8 cellular contexts compared by ENCODE assay signal in the genomic region with DNA sequence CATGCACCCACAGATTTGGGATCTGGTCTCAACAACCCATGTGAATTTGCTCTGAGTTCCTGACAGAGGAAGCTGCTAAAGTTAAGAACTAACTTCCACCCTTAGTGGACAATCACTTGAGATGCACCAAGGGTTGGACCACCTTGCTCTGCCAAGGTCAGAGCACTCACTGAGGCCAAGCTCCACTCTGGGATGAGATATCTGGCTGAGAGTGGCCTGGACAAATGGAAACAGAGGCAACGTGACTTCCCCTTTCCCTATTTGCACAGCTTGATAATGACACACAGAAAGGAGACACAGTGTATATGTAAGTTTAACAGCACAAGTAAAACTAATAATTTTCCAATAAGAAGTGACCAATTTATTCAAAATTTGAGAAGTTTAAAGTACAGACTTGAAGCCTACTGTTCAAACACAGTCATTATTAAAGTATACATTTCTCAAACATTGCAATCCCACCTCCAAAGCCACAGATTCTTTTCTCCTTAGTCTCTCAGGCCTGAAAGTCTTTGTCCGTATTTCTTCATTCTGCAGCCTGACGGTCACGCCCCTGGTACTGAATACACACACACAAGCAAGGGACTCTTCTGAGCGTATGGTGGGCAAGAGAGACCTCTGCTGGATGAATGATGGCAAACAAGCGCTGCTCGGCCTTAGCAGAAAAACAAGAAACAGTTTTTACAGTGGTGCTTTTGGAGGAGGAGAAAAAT. TPM values are rescaled to one million over a fixed set of nuclear protein-coding genes. Genes with fewer than 3 reads are reported as not detected.
A peak's percentile ranks its signal among the peaks of the same experiment; 100 is the strongest.
DNase-seq lines count a peak whose midpoint lies in the region; ATAC-seq and TF ChIP-seq lines count a peak whose summit lies in the region.

No MANE protein-coding gene starts in this region.

- intact Hi-C loops in activated T-helper 1 cell treated with anti-CD3 and anti-CD28 coated beads, Interleukin-12 subunit alpha, Interleukin-12 subunit beta, Interleukin-2, Interleukin-4 antibody, amounts not matched to agents 30 ng/mL and 10 ng/mL and 1 ng/mL, durations not matched to agents 14 hours and 24 hours and 36 hours (cut with micrococcal nuclease), result loop anchor here (1.0 to 10.0 kb wide), 5 partner anchors 227 to 902 kb away; partner anchors contain the start of gene SIX4

- H3K23me2 ChIP-seq in H9 (ENCODE audit: insufficient read length, low read depth, low read length, poor library complexity, severe bottlenecking), result no peaks in the 10 kb centered on the region

- H3K27ac ChIP-seq in H9 (ENCODE audit: insufficient read length, low read depth, low read length) (no peak overlapping the region), RWPE1 (no peak overlapping the region), upper lobe of left lung (no peak overlapping the region)

- no peak for TF ChIP-seq POLR2A in upper lobe of left lung (IDR thresholded peaks at IDR 0.05)

- H2BK5ac ChIP-seq in H9 (ENCODE audit: insufficient read length, low read length), result no peak overlapping the region

- no peak for TF ChIP-seq EP300 in upper lobe of left lung (IDR thresholded peaks at IDR 0.05)

- H2AFZ ChIP-seq in H9 (ENCODE audit: low read length), result peak overlapping the region; percentile 45

- H3K9me3 ChIP-seq in H9 (ENCODE audit: control insufficient read depth, low read depth, low read length) (no peaks in the 10 kb centered on the region), MG63 (no peaks in the 10 kb centered on the region), upper lobe of left lung (no peaks in the 10 kb centered on the region)

- TF ChIP-seq CTCF in H9 (conservative IDR thresholded peaks at IDR 0.05), result peak; percentile 91
- peak; percentile 91 for TF ChIP-seq CTCF in RWPE1 (conservative IDR thresholded peaks at IDR 0.05; ENCODE audit: low read depth)
- peak; percentile 94 for TF ChIP-seq CTCF in fibroblast of villous mesenchyme (IDR thresholded peaks at IDR 0.05; ENCODE audit: insufficient read depth, low read depth, low read length)
- TF ChIP-seq CTCF in omental fat pad (IDR thresholded peaks at IDR 0.05), result peak in 1 of 3 donors; percentile 23
- TF ChIP-seq CTCF in upper lobe of left lung (IDR thresholded peaks at IDR 0.05), result peak; percentile 47 to 80 (median 69)

- ATAC-seq in omental fat pad (ENCODE audit: low FRiP score), result peak; percentile 93
- peak; percentile 93 to 98 for ATAC-seq in upper lobe of left lung (ENCODE audit: low FRiP score in 2 of 2)

- H3K56ac ChIP-seq in H9 (ENCODE audit: insufficient read length, low read depth, low read length), result no peak overlapping the region

- H3K4me1 Mint-ChIP-seq in H9, result peaks cover 14 to 17% of the 10 kb centered on the region in 2 experiments
- peaks cover 24% of the 10 kb centered on the region for H3K4me1 Mint-ChIP-seq in activated T-helper 1 cell treated with anti-CD3 and anti-CD28 coated beads, Interleukin-12 subunit alpha, Interleukin-12 subunit beta, Interleukin-2, Interleukin-4 antibody, amounts not matched to agents 30 ng/mL and 10 ng/mL and 1 ng/mL, durations not matched to agents 14 hours and 24 hours and 36 hours (ENCODE audit: low read depth)

- no peak overlapping the region for H4K91ac ChIP-seq in H9 (ENCODE audit: insufficient read length, low read depth, low read length)

- no peak overlapping the region; a peak in 1 of 5 replicates for H3K4me3 Mint-ChIP-seq in H9
- H3K4me3 Mint-ChIP-seq in activated T-helper 1 cell treated with anti-CD3 and anti-CD28 coated beads, Interleukin-12 subunit alpha, Interleukin-12 subunit beta, Interleukin-2, Interleukin-4 antibody, amounts not matched to agents 30 ng/mL and 10 ng/mL and 1 ng/mL, durations not matched to agents 14 hours and 24 hours and 36 hours, result no peak overlapping the region

- H3K18ac ChIP-seq in H9 (ENCODE audit: insufficient read length, low read depth, low read length), result no peak overlapping the region

- no peak overlapping the region for H3T11ph ChIP-seq in H9 (ENCODE audit: low read length)

- no peak overlapping the region for H3K4me3 ChIP-seq in MG63
- H3K4me3 ChIP-seq in fibroblast of villous mesenchyme (ENCODE audit: low read depth, low read length), result no peak overlapping the region
- H3K4me3 ChIP-seq in upper lobe of left lung, result no peak overlapping the region

- H3K79me1 ChIP-seq in H9 (ENCODE audit: insufficient read depth, low read depth, low read length, poor library complexity, severe bottlenecking), result no peaks in the 10 kb centered on the region

- H3K4me1 ChIP-seq in H9 (ENCODE audit: insufficient read depth, low read length) (no peaks in the 10 kb centered on the region; the same call in 1 of the 2 replicates), upper lobe of left lung (peaks cover 0 to 13% (median 0%) of the 10 kb centered on the region in 4 donors)

- H4K5ac ChIP-seq in H9 (ENCODE audit: insufficient read length, low read depth, low read length), result no peak overlapping the region

- H3K27me3 ChIP-seq in H9 (ENCODE audit: insufficient read depth, low read length), result peaks cover 2% of the 10 kb centered on the region; the same call in 1 of the 2 replicates
- no peaks in the 10 kb centered on the region for H3K27me3 ChIP-seq in MG63
- no peaks in the 10 kb centered on the region for H3K27me3 ChIP-seq in upper lobe of left lung

- H3K23ac ChIP-seq in H9 (ENCODE audit: insufficient read length, low read depth, low read length), result no peak overlapping the region

- no peak overlapping the region for H2BK15ac ChIP-seq in H9 (ENCODE audit: low read depth, low read length)

- H3K36me3 Mint-ChIP-seq in H9 (ENCODE audit: insufficient read depth in 1 of 3, low read depth in 3 of 3), result no peaks in the 10 kb centered on the region
- H3K36me3 Mint-ChIP-seq in activated T-helper 1 cell treated with anti-CD3 and anti-CD28 coated beads, Interleukin-12 subunit alpha, Interleukin-12 subunit beta, Interleukin-2, Interleukin-4 antibody, amounts not matched to agents 30 ng/mL and 10 ng/mL and 1 ng/mL, durations not matched to agents 14 hours and 24 hours and 36 hours (ENCODE audit: low read depth), result no peaks in the 10 kb centered on the region

- H3K36me3 ChIP-seq in MG63 (no peaks in the 10 kb centered on the region), upper lobe of left lung (no peaks in the 10 kb centered on the region)

- no CpG with 5 or more reads among the region's 7 CpGs for WGBS in H9 (ENCODE audit: extremely low coverage, insufficient read length, low lambda C conversion rate)
- WGBS in upper lobe of left lung, 2 donors, result 9 to 10% methylated on average over 7 of the region's 7 CpGs

- no peaks in the 10 kb centered on the region for H4K20me1 ChIP-seq in H9 (ENCODE audit: control insufficient read depth, insufficient read depth, insufficient read length)

- H3K27ac Mint-ChIP-seq in H9, result 0 out of 7 replicates have a peak overlapping the region, but pooled peaks of 1 of the 3 experiments have one; percentile 31
- H3K27ac Mint-ChIP-seq in activated T-helper 1 cell treated with anti-CD3 and anti-CD28 coated beads, Interleukin-12 subunit alpha, Interleukin-12 subunit beta, Interleukin-2, Interleukin-4 antibody, amounts not matched to agents 30 ng/mL and 10 ng/mL and 1 ng/mL, durations not matched to agents 14 hours and 24 hours and 36 hours, result no peak overlapping the region

- no peak overlapping the region for H3K4me2 ChIP-seq in H9 (ENCODE audit: insufficient read depth, insufficient read length, low read length)

- DNase-seq in G401 (ENCODE audit: low spot score) (peak; percentile 73), H9 (peak; percentile 81), MG63 (peak; percentile 79), RWPE1 (ENCODE audit: low spot score) (peak; percentile 85), fibroblast of villous mesenchyme (ENCODE audit: low read depth) (peak; percentile 91), omental fat pad (ENCODE audit: low spot score) (peak; percentile 41), upper lobe of left lung (peak in 1 of 2 donors; percentile 82)
- DNase-seq in activated T-helper 1 cell treated with anti-CD3 and anti-CD28 coated beads, Interleukin-12 subunit alpha, Interleukin-12 subunit beta, Interleukin-2, Interleukin-4 antibody, amounts not matched to agents 30 ng/mL and 10 ng/mL and 1 ng/mL, durations not matched to agents 14 hours and 24 hours and 36 hours (ENCODE audit: low spot score), result peak; percentile 49

- no peak overlapping the region for H2BK120ac ChIP-seq in H9 (ENCODE audit: low read depth, low read length, poor library complexity, severe bottlenecking)

- no peak overlapping the region for H3K14ac ChIP-seq in H9 (ENCODE audit: insufficient read depth, low read length)

- POLR2A ChIA-PET in RWPE1 (lab: Yijun Ruan, JAX; ENCODE audit: low non-redundant PET), result no interaction called here

- in situ Hi-C loops in G401 (cut with HindIII; ENCODE audit: low sequenced_read_pairs), result no loop called here

- no peak overlapping the region for H2AK5ac ChIP-seq in H9 (ENCODE audit: insufficient read length, low read length)

- H4K8ac ChIP-seq in H9 (replicated peaks; ENCODE audit: insufficient read length, low read depth, low read length), result no peak overlapping the region

- no peak overlapping the region for H3K9ac ChIP-seq in H9 (ENCODE audit: extremely low read depth, insufficient read length, low read length)

- H3K9me3 Mint-ChIP-seq in H9, result no peaks in the 10 kb centered on the region
- no peaks in the 10 kb centered on the region for H3K9me3 Mint-ChIP-seq in activated T-helper 1 cell treated with anti-CD3 and anti-CD28 coated beads, Interleukin-12 subunit alpha, Interleukin-12 subunit beta, Interleukin-2, Interleukin-4 antibody, amounts not matched to agents 30 ng/mL and 10 ng/mL and 1 ng/mL, durations not matched to agents 14 hours and 24 hours and 36 hours

- no peak overlapping the region for H2BK20ac ChIP-seq in H9 (ENCODE audit: low read depth, low read length, poor library complexity, severe bottlenecking)

- peak overlapping the region; percentile 15 for H2BK12ac ChIP-seq in H9 (ENCODE audit: insufficient read length, low read depth, low read length)

- H3K79me2 ChIP-seq in H9 (ENCODE audit: insufficient read depth, low read length), result no peaks in the 10 kb centered on the region

- CTCF ChIA-PET in RWPE1 (lab: Yijun Ruan, JAX), result interaction anchor here (0.5 to 1.2 kb wide), 7 partner anchors 103 to 945 kb away, joined by 3 to 6 read pairs (median 3); no protein-coding TSS in a partner anchor

- no peak overlapping the region for H3K4ac ChIP-seq in H9 (ENCODE audit: low read depth, low read length)

- H3K27me3 Mint-ChIP-seq in H9 (ENCODE audit: low read depth), result peaks cover 46% of the 10 kb centered on the region
- H3K27me3 Mint-ChIP-seq in activated T-helper 1 cell treated with anti-CD3 and anti-CD28 coated beads, Interleukin-12 subunit alpha, Interleukin-12 subunit beta, Interleukin-2, Interleukin-4 antibody, amounts not matched to agents 30 ng/mL and 10 ng/mL and 1 ng/mL, durations not matched to agents 14 hours and 24 hours and 36 hours (ENCODE audit: insufficient read depth), result peaks cover 24% of the 10 kb centered on the region

RNA-seq across cellular contexts. Expression of gene TMEM30B, which starts 28.6 kb away (rescaled TPM):
- not detected in 2 replicates for total RNA-seq in G401 (2014; rRNA removed; shearing (Covaris generic))
- total RNA-seq in H9 (2021), result 11.8 and 12.2 TPM in 2 replicates
- not detected in 2 replicates for total RNA-seq in MG63 (2014; rRNA removed; shearing (Covaris generic); ENCODE audit: low replicate concordance)
- total RNA-seq in activated T-helper 1 cell treated with anti-CD3 and anti-CD28 coated beads, Interleukin-12 subunit alpha, Interleukin-12 subunit beta, Interleukin-2, Interleukin-4 antibody, amounts not matched to agents 30 ng/mL and 10 ng/mL and 1 ng/mL, durations not matched to agents 14 hours and 24 hours and 36 hours, result 0.26 and 0.56 TPM in 2 replicates
- total RNA-seq in fibroblast of villous mesenchyme, result 0.32 TPM in 1 of 2 replicates, not detected in the other
- 1 to 10 TPM; 1.9 to 4.6 (median 2.5) TPM for total RNA-seq in omental fat pad
- 10 to 100 TPM; 15.7 to 59.7 (median 26.4) TPM for total RNA-seq in upper lobe of left lung
